Comparison of ENCODE assay signal across 9 cellular contexts in genomic region chr12:10364839-10365681, GRCh38. TPM values are rescaled to one million over a fixed set of nuclear protein-coding genes. Genes with fewer than 3 reads are reported as not detected.
DNase-seq lines count a peak whose midpoint lies in the region; ATAC-seq and TF ChIP-seq lines count a peak whose summit lies in the region.
"Had no signal": no experiment of that assay in that cellular context is flagged by ENCODE, and none has a peak within 500 bp of the region (broad histone marks: within the 10 kb centered on the region; RNA-seq: fewer than 3 reads in every experiment).

No MANE protein-coding gene starts in this region.

- no peaks in the 10 kb centered on the region for H3K36me3 ChIP-seq in ACC112 (ENCODE audit: insufficient read depth, low read length)

- H3K79me2 ChIP-seq in ACC112 (ENCODE audit: control insufficient read depth, insufficient read depth, low read length, unreplicated experiment), result no peaks in the 10 kb centered on the region

- peak; percentile 90 for DNase-seq in NCI-H2107 treated with DMSO at 0.1 percent for 48 hours (lab: John Stamatoyannopoulos, UW; ENCODE audit: unreplicated experiment)
- peak; percentile 41 for DNase-seq in activated CD4-positive, CD25-positive, alpha-beta regulatory T cell treated with anti-CD3 and anti-CD28 coated beads, Interleukin-2, amount 50 U/mL, for 72 hours
- peak in 7 of 10 donors; percentile 44 to 65 (median 54) for DNase-seq in dorsolateral prefrontal cortex
- DNase-seq in left lobe of liver (ENCODE audit: low spot score), result peak; percentile 75
- DNase-seq in stimulated activated CD4-positive, alpha-beta T cell treated with anti-CD3 and anti-CD28 coated beads, TNF-alpha, amount 100 ng/mL, for 4 hours (ENCODE audit: low read depth in 3 of 3), result peak; percentile 18 to 40 (median 38)

- H3K27ac ChIP-seq in ACC112 (ENCODE audit: low read depth, low read length) (peak overlapping the region; percentile 85), dorsolateral prefrontal cortex (peak overlapping the region; percentile 86 to 100 (median 99))

- peak in 1 of 56 donors; percentile 11 for TF ChIP-seq CTCF in dorsolateral prefrontal cortex (IDR thresholded peaks at IDR 0.05 in 54 of 56, conservative IDR thresholded peaks at IDR 0.05 in 2 of 56; ENCODE audit: low read depth in 1 of 56, partially characterized antibody in 56 of 56)

- H3K27me3 ChIP-seq in ACC112 (ENCODE audit: insufficient read depth, low read length) (no peaks in the 10 kb centered on the region), dorsolateral prefrontal cortex (no peaks in the 10 kb centered on the region)

- peak overlapping the region; percentile 97 for H2AFZ ChIP-seq in ACC112 (ENCODE audit: low read length, unreplicated experiment)

- intact Hi-C loops in dorsolateral prefrontal cortex (cut with DNase I), result loop anchor here (5.0 to 10.0 kb wide), 2 partner anchors 132 to 150 kb away; partner anchors contain the start of gene GABARAPL1 (in 2 of the 2)

- H3K4me3 ChIP-seq in ACC112 (ENCODE audit: low read depth, low read length) (peak overlapping the region; percentile 90), dorsolateral prefrontal cortex (peak overlapping the region; percentile 55 to 89 (median 75))

- peak; percentile 60 for ATAC-seq in GM18867 (IDR thresholded peaks at IDR 0.05; ENCODE audit: unreplicated experiment)
- ATAC-seq in HG03060 (IDR thresholded peaks at IDR 0.05; ENCODE audit: low read depth, unreplicated experiment), result peak; percentile 37
- ATAC-seq in left lobe of liver, result peak; percentile 83

- peaks cover 31% of the 10 kb centered on the region for H3K4me1 ChIP-seq in ACC112 (ENCODE audit: control insufficient read depth, insufficient read depth, low read length, unreplicated experiment)

RNA-seq across cellular contexts. Expression of gene KLRK1, which starts 24.8 kb away (rescaled TPM):
- 1 to 10 TPM in 41 of 120 experiments, under 1 TPM in 61, not detected in 18; 0.26 to 2.9 (median 0.90) TPM for total RNA-seq in dorsolateral prefrontal cortex
- total RNA-seq in left lobe of liver, result 0.55 TPM

RNA-seq across cellular contexts. Expression of gene KLRC4, which starts 44.5 kb away (rescaled TPM):
- total RNA-seq in dorsolateral prefrontal cortex (1 to 10 TPM in 85 of 120 experiments, under 1 TPM in 19, not detected in 16; 0.48 to 6.1 (median 1.6) TPM), left lobe of liver (not detected)

RNA-seq across cellular contexts. Expression of gene KLRC3, which starts 55.3 kb away (rescaled TPM):
- total RNA-seq in dorsolateral prefrontal cortex, result 1 to 10 TPM in 70 of 120 experiments, under 1 TPM in 24, not detected in 26; 0.55 to 4.4 (median 1.4) TPM
- total RNA-seq in left lobe of liver, result not detected
- total RNA-seq: subcutaneous adipose tissue had no signal

RNA-seq across cellular contexts. Expression of gene KLRD1, which starts 57.4 kb away (rescaled TPM):
- total RNA-seq in dorsolateral prefrontal cortex, result 1 to 10 TPM in 106 of 120 experiments, under 1 TPM in 14; 0.42 to 8.8 (median 1.9) TPM
- 0.53 TPM for total RNA-seq in left lobe of liver

Comparison
In these comparisons a context has a peak if more than half of its experiments do, and no peak if none do; other contexts are left out.
1. Peak in every context shown above with its lines: DNase-seq, ATAC-seq, H3K4me3 ChIP-seq and H3K27ac ChIP-seq.
2. DNase-seq: peak in every context shown above with its lines; median percentile 90 in NCI-H2107 treated with DMSO at 0.1 percent for 48 hours; 75 in left lobe of liver; 54 in dorsolateral prefrontal cortex; 41 in activated CD4-positive, CD25-positive, alpha-beta regulatory T cell treated with anti-CD3 and anti-CD28 coated beads, Interleukin-2, amount 50 U/mL, for 72 hours; 38 in stimulated activated CD4-positive, alpha-beta T cell treated with anti-CD3 and anti-CD28 coated beads, TNF-alpha, amount 100 ng/mL, for 4 hours.